In genomic region chr17:77720946-77721822, GRCh38 we compare ENCODE assay signal across 17 cellular contexts.
"Had no signal": no experiment of that assay in that cellular context is flagged by ENCODE, and none has a peak within 500 bp of the region (broad histone marks: within the 10 kb centered on the region; RNA-seq: fewer than 3 reads in every experiment).

No MANE protein-coding gene starts in this region.

- H3K36me3 ChIP-seq: neutrophil, spleen, tibial artery had no signal

- H3K4me1 ChIP-seq: body of pancreas, parathyroid adenoma, spleen, tibial artery had no signal

- H3K36me3 Mint-ChIP-seq: natural killer cell treated with Interleukin-12 subunit alpha and Interleukin-12 subunit beta and Interleukin-15 and Interleukin-18, amount 100 ng/mL, for 72 hours had no signal

- H3K4me3 Mint-ChIP-seq: activated naive CD4-positive, alpha-beta T cell treated with anti-CD3 and anti-CD28 coated beads for 36 hours; activated T-helper 1 cell treated with anti-CD3 and anti-CD28 coated beads, Interleukin-12 subunit alpha, Interleukin-12 subunit beta, Interleukin-2, Interleukin-4 antibody, amounts not matched to agents 30 ng/mL and 10 ng/mL and 1 ng/mL, durations not matched to agents 14 hours and 24 hours and 36 hours; mesothelial cell of epicardium; natural killer cell treated with Interleukin-12 subunit alpha and Interleukin-12 subunit beta and Interleukin-15 and Interleukin-18, amount 100 ng/mL, for 72 hours; T-helper 1 cell treated with Interleukin-12 subunit alpha and Interleukin-12 subunit beta and Interleukin-4 antibody, amounts not matched to agents 30 μg/mL and 1 μg/mL, for 36 hours had no signal

- H3K4me3 ChIP-seq: body of pancreas, spleen, tibial artery had no signal

- H3K27ac ChIP-seq: body of pancreas, neutrophil, parathyroid adenoma, spleen, tibial artery had no signal

- H3K27ac Mint-ChIP-seq: activated naive CD4-positive, alpha-beta T cell treated with anti-CD3 and anti-CD28 coated beads for 36 hours; activated T-helper 1 cell treated with anti-CD3 and anti-CD28 coated beads, Interleukin-12 subunit alpha, Interleukin-12 subunit beta, Interleukin-2, Interleukin-4 antibody, amounts not matched to agents 30 ng/mL and 10 ng/mL and 1 ng/mL, durations not matched to agents 14 hours and 24 hours and 36 hours; mesothelial cell of epicardium; natural killer cell treated with Interleukin-12 subunit alpha and Interleukin-12 subunit beta and Interleukin-15 and Interleukin-18, amount 100 ng/mL, for 72 hours; T-helper 1 cell treated with Interleukin-12 subunit alpha and Interleukin-12 subunit beta and Interleukin-4 antibody, amounts not matched to agents 30 μg/mL and 1 μg/mL, for 36 hours had no signal

- H3K9me3 ChIP-seq: body of pancreas, neutrophil, spleen, tibial artery had no signal

- DNase-seq: activated CD4-positive, alpha-beta T cell treated with anti-CD3 and anti-CD28 coated beads, Interleukin-2, amount 50 U/mL, for 4 hours; activated naive CD4-positive, alpha-beta T cell treated with anti-CD3 and anti-CD28 coated beads for 36 hours; body of pancreas; caudate nucleus; erythroblast; hypothalamus; kidney; spleen; stimulated activated naive CD4-positive, alpha-beta T cell treated with Interleukin-2 at 50 U/mL for 16 hours; substantia nigra; tibial artery had no signal

- H3K4me1 Mint-ChIP-seq: mesothelial cell of epicardium had no signal
